9 cellular contexts compared by ENCODE assay signal in genomic region chr18:44679912-44680270, GRCh38. TPM values are rescaled to one million over a fixed set of nuclear protein-coding genes. Genes with fewer than 3 reads are reported as not detected.
DNase-seq lines count a peak whose midpoint lies in the region; ATAC-seq and TF ChIP-seq lines count a peak whose summit lies in the region.
"Had no signal": no experiment of that assay in that cellular context is flagged by ENCODE, and none has a peak within 500 bp of the region (broad histone marks: within the 10 kb centered on the region; RNA-seq: fewer than 3 reads in every experiment).

No MANE protein-coding gene starts in this region.

- peak overlapping the region; percentile 52 to 79 (median 73) for H3K4me3 ChIP-seq in right lobe of liver

- no peaks in the 10 kb centered on the region for H3K9me3 Mint-ChIP-seq in dendritic cell treated with granulocyte-macrophage colony-stimulating factor and Interleukin-4, amounts not matched to agents 40 ng/mL and 50 ng/mL, for 4 days
- H3K9me3 Mint-ChIP-seq: activated naive CD4-positive, alpha-beta T cell treated with anti-CD3 and anti-CD28 coated beads, Interleukin-2, amount 50 U/mL, for 72 hours had no signal

- H3K4me1 Mint-ChIP-seq in dendritic cell treated with granulocyte-macrophage colony-stimulating factor and Interleukin-4, amounts not matched to agents 40 ng/mL and 50 ng/mL, for 4 days (ENCODE audit: low read depth), result no peaks in the 10 kb centered on the region

- no peaks in the 10 kb centered on the region for H3K36me3 ChIP-seq in right lobe of liver

- peaks cover 26% of the 10 kb centered on the region for H3K27me3 Mint-ChIP-seq in dendritic cell treated with granulocyte-macrophage colony-stimulating factor and Interleukin-4, amounts not matched to agents 40 ng/mL and 50 ng/mL, for 4 days

- H3K36me3 Mint-ChIP-seq in dendritic cell treated with granulocyte-macrophage colony-stimulating factor and Interleukin-4, amounts not matched to agents 40 ng/mL and 50 ng/mL, for 4 days (ENCODE audit: low read depth), result no peaks in the 10 kb centered on the region

- TF ChIP-seq EP300 in Ishikawa (IDR thresholded peaks at IDR 0.05; ENCODE audit: borderline replicate concordance), result no peak

- peak overlapping the region; percentile 76 for H3K4me3 Mint-ChIP-seq in dendritic cell treated with granulocyte-macrophage colony-stimulating factor and Interleukin-4, amounts not matched to agents 40 ng/mL and 50 ng/mL, for 4 days

- 0% methylated on average over 1 of the region's 41 CpGs for WGBS in right lobe of liver (ENCODE audit: insufficient coverage, low coverage, low lambda C conversion rate, missing lambda C conversion rate)

- no peak for TF ChIP-seq RAD21 in Ishikawa (IDR thresholded peaks at IDR 0.05; ENCODE audit: low read depth)

- TF ChIP-seq CTCF in right lobe of liver (IDR thresholded peaks at IDR 0.05) (no peak), omental fat pad (IDR thresholded peaks at IDR 0.05) (no peak)

- peak; percentile 42 to 49 for DNase-seq in NCI-H2081 (lab: John Stamatoyannopoulos, UW)
- DNase-seq in NCI-H2081 treated with DMSO at 0.1 percent for 48 hours (lab: John Stamatoyannopoulos, UW), result no peak
- DNase-seq in SW480 (ENCODE audit: low spot score), result peak; percentile 42
- peak; percentile 65 to 69 (median 66) for DNase-seq in right lobe of liver
- peak; percentile 14 for DNase-seq in stimulated activated CD8-positive, alpha-beta memory T cell treated with anti-CD3 and anti-CD28 coated beads, Interleukin-4, amount 100 ng/mL, for 24 hours (ENCODE audit: low read depth)
- no peak for DNase-seq in omental fat pad (ENCODE audit: low spot score)

- intact Hi-C loops in dendritic cell treated with granulocyte-macrophage colony-stimulating factor and Interleukin-4, amounts not matched to agents 40 ng/mL and 50 ng/mL, for 4 days (cut with micrococcal nuclease), result loop anchor here (2.0 to 10.0 kb wide), 4 partner anchors 55 to 533 kb away; no protein-coding TSS in a partner anchor
- intact Hi-C loops in right lobe of liver (cut with DNase I), result no loop called here

- TF ChIP-seq POLR2A in right lobe of liver (IDR thresholded peaks at IDR 0.05), result no peak

- ATAC-seq in right lobe of liver, result peak in 1 of 4 donors; percentile 10
- no peak for ATAC-seq in omental fat pad (ENCODE audit: low FRiP score)

- H3K27ac ChIP-seq in right lobe of liver, result peak overlapping the region; percentile 73 to 99 (median 98)

- H3K27me3 ChIP-seq in right lobe of liver, result no peaks in the 10 kb centered on the region

- no peaks in the 10 kb centered on the region for H3K4me1 ChIP-seq in right lobe of liver

- H3K9me3 ChIP-seq in right lobe of liver, result no peaks in the 10 kb centered on the region

- peak overlapping the region; percentile 41 for H3K27ac Mint-ChIP-seq in dendritic cell treated with granulocyte-macrophage colony-stimulating factor and Interleukin-4, amounts not matched to agents 40 ng/mL and 50 ng/mL, for 4 days
- H3K27ac Mint-ChIP-seq: activated naive CD4-positive, alpha-beta T cell treated with anti-CD3 and anti-CD28 coated beads, Interleukin-2, amount 50 U/mL, for 72 hours had no signal

TF ChIP-seq in Ishikawa, 13 proteins besides CTCF, POLR2A, EP300 and RAD21:
- TF ChIP-seq REST (IDR thresholded peaks at IDR 0.05; ENCODE audit: low read depth) (no peak), MAX (IDR thresholded peaks at IDR 0.05) (peak; percentile 32; the same call in 1 of the 2 replicates), NFIC (IDR thresholded peaks at IDR 0.05) (no peak), TCF12 (IDR thresholded peaks at IDR 0.05; ENCODE audit: low read depth) (no peak), CEBPB (IDR thresholded peaks at IDR 0.05) (no peak), FOXM1 (IDR thresholded peaks at IDR 0.05; ENCODE audit: borderline replicate concordance, low read depth) (no peak), ZBTB7A (IDR thresholded peaks at IDR 0.05; ENCODE audit: low read depth) (no peak), YY1 (IDR thresholded peaks at IDR 0.05; ENCODE audit: low read depth) (peak; percentile 79), CREB1 (IDR thresholded peaks at IDR 0.05; ENCODE audit: low read depth) (no peak), EGR1 (IDR thresholded peaks at IDR 0.05) (no peak), USF1 (IDR thresholded peaks at IDR 0.05) (no peak), TAF1 (IDR thresholded peaks at IDR 0.05; ENCODE audit: low read depth) (no peak), TEAD4 (IDR thresholded peaks at IDR 0.05) (no peak)

RNA-seq across cellular contexts. Expression of gene SETBP1, which starts 0.8 kb away (rescaled TPM):
- 10 to 100 TPM; 14.3 to 29.1 (median 16.6) TPM for total RNA-seq in right lobe of liver
- total RNA-seq in omental fat pad, result 10 to 100 TPM; 14.5 to 34.2 (median 19.3) TPM

Comparison
In these comparisons a context has a peak if more than half of its experiments do, and no peak if none do; other contexts are left out.
1. DNase-seq: peak in NCI-H2081 (2 of 2), SW480 (single experiment), right lobe of liver (3 of 3) and stimulated activated CD8-positive, alpha-beta memory T cell treated with anti-CD3 and anti-CD28 coated beads, Interleukin-4, amount 100 ng/mL, for 24 hours (single experiment); none in NCI-H2081 treated with DMSO at 0.1 percent for 48 hours (single experiment) and omental fat pad (single experiment).